8 cellular contexts compared by ENCODE assay signal in the genomic region with DNA sequence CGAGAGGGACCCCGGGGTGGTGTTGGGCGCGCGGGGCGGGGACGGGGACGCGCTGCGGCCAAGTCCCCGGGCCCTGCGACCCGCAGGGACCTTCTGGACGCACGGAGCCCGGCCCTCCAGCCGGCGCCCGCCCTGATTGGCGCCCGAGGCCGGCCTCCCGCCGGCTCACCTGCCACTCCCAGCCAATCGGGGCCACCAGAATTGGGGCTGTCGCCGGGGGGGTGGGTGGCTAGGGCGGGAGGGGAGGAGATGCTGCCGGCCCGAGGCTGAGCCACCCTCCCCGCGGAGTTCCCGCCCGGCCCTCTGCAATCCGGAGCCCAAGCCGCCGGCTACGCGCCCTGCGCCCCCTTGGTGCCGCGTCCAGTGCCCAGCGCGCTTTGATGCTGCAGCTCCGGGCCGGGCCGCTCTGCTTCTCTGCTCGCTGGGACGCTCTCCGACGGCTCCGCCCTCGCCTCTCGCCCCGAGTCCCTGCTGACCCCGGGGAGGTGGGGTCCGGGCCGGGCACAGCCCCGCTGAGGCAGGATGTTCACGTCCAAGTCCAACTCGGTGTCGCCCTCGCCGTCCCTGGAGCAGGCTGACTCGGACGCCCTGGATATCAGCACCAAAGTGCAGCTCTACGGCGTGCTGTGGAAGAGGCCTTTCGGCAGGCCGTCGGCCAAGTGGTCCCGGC.
DNase-seq lines count a peak whose midpoint lies in the region; TF ChIP-seq lines count a peak whose summit lies in the region.

A gene (plus strand): TSS at position 285 of the 670 bp plus-strand sequence. CDS start 238 bp downstream, at position 523.

- H3K4me3 ChIP-seq in skeletal muscle cell (ENCODE audit: low read depth, low read length) (peak within 1 kb of the TSS; percentile 31), brain microvascular endothelial cell (ENCODE audit: low read depth, low read length) (no peak within 1 kb of the TSS)

- H3K27ac ChIP-seq in VCaP (peak within 1 kb of the TSS; percentile 52; the same call in 1 of the 2 replicates), brain microvascular endothelial cell (no peak within 1 kb of the TSS)

- no peaks in the 10 kb centered on the region for H3K36me3 ChIP-seq in brain microvascular endothelial cell (replicated peaks)

- in situ Hi-C loops in brain microvascular endothelial cell (cut with HindIII; ENCODE audit: low pct_ligation_motif_present, low sequenced_read_pairs) = no loop called here

- no peak for TF ChIP-seq CTCF in GM20000 (IDR thresholded peaks at IDR 0.05; ENCODE audit: extremely low read depth, missing control alignments)
- TF ChIP-seq CTCF in VCaP (conservative IDR thresholded peaks at IDR 0.05) = no peak
- no peak for TF ChIP-seq CTCF in brain microvascular endothelial cell (IDR thresholded peaks at IDR 0.05; ENCODE audit: low read depth, low read length, missing control alignments)

- DNase-seq in GM20000 (ENCODE audit: low spot score) (peak; percentile 59), iPS DF 19.7 (ENCODE audit: low read depth, low spot score) (peak; percentile 35), skeletal muscle cell (ENCODE audit: low read depth) (no peak), brain microvascular endothelial cell (no peak), amygdala (lab: John Stamatoyannopoulos, UW) (no peak)
- no peak for DNase-seq in stimulated activated CD4-positive, alpha-beta T cell treated with anti-CD3 and anti-CD28 coated beads, Interleukin-12 subunit alpha, Interleukin-12 subunit beta, amount 100 ng/mL, for 4 hours
- no peak for DNase-seq in activated CD4-positive, alpha-beta T cell treated with anti-CD3 and anti-CD28 coated beads, Interleukin-2, amount 50 U/mL, for 4 hours

- peaks cover 51% of the 10 kb centered on the region for H3K27me3 ChIP-seq in brain microvascular endothelial cell (replicated peaks)

Comparison
In these comparisons a context has a peak if more than half of its experiments do, and no peak if none do; other contexts are left out.
1. DNase-seq: peak in GM20000 (single experiment) and iPS DF 19.7 (single experiment); none in skeletal muscle cell (single experiment), stimulated activated CD4-positive, alpha-beta T cell treated with anti-CD3 and anti-CD28 coated beads, Interleukin-12 subunit alpha, Interleukin-12 subunit beta, amount 100 ng/mL, for 4 hours (single experiment), brain microvascular endothelial cell (single experiment), amygdala (0 of 56) and activated CD4-positive, alpha-beta T cell treated with anti-CD3 and anti-CD28 coated beads, Interleukin-2, amount 50 U/mL, for 4 hours (0 of 2).